14 cellular contexts compared by ENCODE assay signal in the genomic region with DNA sequence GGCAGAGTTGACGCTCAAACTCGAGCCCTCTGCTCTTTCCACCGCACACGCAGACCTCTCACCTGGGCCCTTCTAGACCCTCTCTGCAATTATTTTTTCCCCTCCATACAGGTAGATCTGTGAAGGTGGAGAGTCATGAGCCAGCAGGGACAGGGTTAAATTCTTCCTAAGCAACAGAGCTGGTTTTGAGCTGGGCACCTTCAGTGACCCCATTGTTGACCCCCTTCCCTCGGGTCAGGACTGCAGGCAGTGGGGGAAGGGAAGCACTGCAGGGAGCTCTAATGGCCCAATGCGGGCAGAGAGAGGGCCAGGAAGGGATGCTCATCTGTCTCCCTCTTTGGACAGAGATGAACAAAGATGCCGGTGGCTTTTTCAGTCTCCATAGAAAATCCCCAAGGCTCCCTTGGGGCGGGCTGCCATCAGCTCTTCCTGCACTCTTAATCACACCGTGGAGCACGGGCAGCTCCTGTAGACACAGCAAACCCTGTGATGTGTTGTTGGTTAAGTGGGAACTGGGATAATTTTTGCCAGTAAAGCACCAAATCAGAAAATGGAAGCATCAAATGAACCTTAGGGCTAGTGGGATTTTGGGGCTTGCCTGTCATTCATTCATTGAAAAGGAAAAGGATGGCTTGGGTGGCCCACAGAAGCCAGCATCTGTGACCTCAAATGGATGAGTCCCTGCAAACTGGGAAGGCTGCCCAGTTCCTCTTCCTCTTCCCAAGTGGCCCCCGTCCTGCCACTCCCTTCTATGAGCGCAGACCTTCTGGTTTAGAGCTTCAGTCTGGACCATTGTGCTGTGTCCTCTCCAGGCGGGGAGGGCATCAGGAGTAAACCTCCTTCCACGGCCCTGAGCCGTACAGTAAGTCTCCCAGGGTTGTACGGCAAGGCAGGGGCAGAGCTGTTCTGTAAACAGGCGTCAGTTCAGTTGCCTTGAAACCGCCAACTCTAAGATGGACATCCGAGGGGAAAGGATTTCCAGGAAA. TPM values are rescaled to one million over a fixed set of nuclear protein-coding genes. Genes with fewer than 3 reads are reported as not detected.
DNase-seq lines count a peak whose midpoint lies in the region; ATAC-seq and TF ChIP-seq lines count a peak whose summit lies in the region.
"Had no signal": no experiment of that assay in that cellular context is flagged by ENCODE, and none has a peak within 500 bp of the region (broad histone marks: within the 10 kb centered on the region; RNA-seq: fewer than 3 reads in every experiment).

No MANE protein-coding gene starts in this region.

- CTCF ChIA-PET in Panc1 (lab: Charles Lee), result no interaction called here
- CTCF ChIA-PET in RWPE1 (lab: Yijun Ruan, JAX), result interaction anchor here (1.4 kb wide), 1 partner anchor 223 kb away, joined by 6 read pairs; no protein-coding TSS in a partner anchor

- H3K27me3 ChIP-seq in Panc1 (ENCODE audit: control insufficient read depth, insufficient read depth, low read length), result no peaks in the 10 kb centered on the region

- no peaks in the 10 kb centered on the region for H3K27me3 Mint-ChIP-seq in nephron (ENCODE audit: low read depth)

- H3K36me3 Mint-ChIP-seq in nephron (ENCODE audit: low read depth), result no peaks in the 10 kb centered on the region

- H3K4me3 Mint-ChIP-seq in nephron, result peak overlapping the region in 1 of 3 experiments; percentile 20

- H3K9me3 Mint-ChIP-seq in nephron, result no peaks in the 10 kb centered on the region

- H3K27ac Mint-ChIP-seq in nephron, result peak overlapping the region; percentile 61 to 92 (median 70)

- no peak for TF ChIP-seq CTCF in Panc1 (IDR thresholded peaks at IDR 0.05)
- TF ChIP-seq CTCF in nephron (IDR thresholded peaks at IDR 0.05; ENCODE audit: unreplicated experiment in 3 of 3), result no peak
- no peak for TF ChIP-seq CTCF in RWPE1 (conservative IDR thresholded peaks at IDR 0.05; ENCODE audit: low read depth)

- no TSS peak for BruUV-seq in Panc1 (replicated peaks; lab: Mats Ljungman, UMichigan)

- in situ Hi-C loops in Panc1 (cut with HindIII; ENCODE audit: low pct_unique_long_range_greater_than_20kb, low sequenced_read_pairs), result no loop called here

- H3K4me1 ChIP-seq in Panc1 (ENCODE audit: control insufficient read depth, insufficient read depth, low read length), result peaks cover 27% of the 10 kb centered on the region

- ATAC-seq in Panc1 (peak; percentile 59), left ventricle myocardium superior (peak; percentile 69), HG02588 (IDR thresholded peaks at IDR 0.05; ENCODE audit: unreplicated experiment) (no peak)

- H3K4me3 ChIP-seq in Panc1 (ENCODE audit: low read depth in 2 of 2, low read length in 2 of 2), result no peak overlapping the region
- H3K4me3 ChIP-seq: psoas muscle had no signal

- POLR2A ChIA-PET in Panc1 (lab: Charles Lee), result no interaction called here
- POLR2A ChIA-PET in RWPE1 (lab: Yijun Ruan, JAX; ENCODE audit: low non-redundant PET), result no interaction called here

- H3K27ac ChIP-seq in Panc1 (ENCODE audit: low read length) (no peak overlapping the region; the same call in 1 of the 2 replicates), RWPE1 (no peak overlapping the region; the same call in 1 of the 2 replicates)
- H3K27ac ChIP-seq: psoas muscle had no signal

- intact Hi-C loops in Panc1 (cut with micrococcal nuclease; ENCODE audit: unreplicated experiment) (no loop called here), left ventricle myocardium superior (cut with micrococcal nuclease) (no loop called here)

- no peaks in the 10 kb centered on the region for H3K9me3 ChIP-seq in Panc1 (ENCODE audit: control insufficient read depth, insufficient read depth, low read depth, low read length)
- H3K9me3 ChIP-seq: psoas muscle had no signal

- H3K36me3 ChIP-seq in Panc1 (ENCODE audit: control insufficient read depth, insufficient read depth, low read length), result no peaks in the 10 kb centered on the region

- DNase-seq in DMS153 (lab: John Stamatoyannopoulos, UW), result peak; percentile 45
- no peak for DNase-seq in Panc1 (ENCODE audit: low read depth, low spot score)
- DNase-seq in left ventricle myocardium superior, result no peak
- no peak for DNase-seq in DMS79 (lab: John Stamatoyannopoulos, UW)
- no peak for DNase-seq in activated CD4-positive, CD25-positive, alpha-beta regulatory T cell (lab: John Stamatoyannopoulos, UW)
- DNase-seq in RWPE1 (ENCODE audit: low spot score), result no peak
- DNase-seq: activated CD4-positive, alpha-beta T cell treated with anti-CD3 and anti-CD28 coated beads, Interleukin-2, amount 50 U/mL, for 48 hours; activated effector memory CD4-positive, alpha-beta T cell treated with Interleukin-2 at 50 U/mL for 16 hours; MM.1S; stimulated activated CD4-positive, alpha-beta T cell treated with anti-CD3 and anti-CD28 coated beads, Interleukin-1b, Interleukin-23, amount 100 ng/mL, for 48 hours; T-helper 2 cell had no signal

- peaks cover 56% of the 10 kb centered on the region for H3K4me1 Mint-ChIP-seq in nephron

RNA-seq across cellular contexts. Expression of a gene that starts 21.6 kb away (rescaled TPM):
- 53.0 TPM for total RNA-seq in Panc1 (2021; ENCODE audit: unreplicated experiment)
- 60.8 TPM for polyA plus RNA-seq in Panc1 (2012; ENCODE audit: insufficient read length)
- total RNA-seq in left ventricle myocardium superior, result 12.7 TPM

RNA-seq across cellular contexts. Expression of a gene that starts 57.3 kb away (rescaled TPM):
- total RNA-seq in Panc1 (2021; ENCODE audit: unreplicated experiment) (6.7 TPM), left ventricle myocardium superior (3.3 TPM)
- 6.0 TPM for polyA plus RNA-seq in Panc1 (2012; ENCODE audit: insufficient read length)
